30 cellular contexts compared by ENCODE assay signal in the genomic region with DNA sequence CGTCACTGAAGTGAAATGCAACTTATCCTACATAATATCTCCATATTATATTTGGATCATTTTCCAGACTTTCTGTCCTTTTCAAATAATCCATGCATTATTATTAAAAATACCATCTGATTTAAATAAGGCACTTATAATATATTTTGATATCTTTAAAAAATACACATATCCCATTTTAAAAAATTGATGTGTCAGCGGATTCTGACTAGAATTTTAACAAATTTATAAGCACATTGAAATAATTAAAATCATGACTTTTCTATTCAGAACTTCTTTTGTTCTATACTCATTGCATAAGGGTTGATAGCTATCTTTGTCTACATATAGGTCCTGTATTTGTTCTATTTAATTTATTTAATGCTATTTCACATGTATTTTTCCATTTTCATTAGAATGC.
"Had no signal": no experiment of that assay in that cellular context is flagged by ENCODE, and none has a peak within 500 bp of the region (broad histone marks: within the 10 kb centered on the region; RNA-seq: fewer than 3 reads in every experiment).

No MANE protein-coding gene starts in this region.

- H3K4me1 ChIP-seq: adrenal gland, body of pancreas, esophagus muscularis mucosa, foreskin keratinocyte, gastroesophageal sphincter had no signal

- H3K27me3 ChIP-seq: adrenal gland, body of pancreas, esophagus muscularis mucosa, foreskin keratinocyte, gastroesophageal sphincter had no signal

- H3K27ac ChIP-seq: adrenal gland, body of pancreas, esophagus muscularis mucosa, foreskin keratinocyte, gastroesophageal sphincter had no signal

- H3K4me3 ChIP-seq: adrenal gland, body of pancreas, esophagus muscularis mucosa, gastroesophageal sphincter had no signal

- H3K36me3 ChIP-seq: adrenal gland, esophagus muscularis mucosa, gastroesophageal sphincter had no signal

- H3K9me3 ChIP-seq: adrenal gland, body of pancreas, esophagus muscularis mucosa had no signal

- ATAC-seq: activated CD4-positive, alpha-beta T cell treated with anti-CD3 and anti-CD28 coated beads for 36 hours; activated CD8-positive, alpha-beta memory T cell treated with anti-CD3 and anti-CD28 coated beads, Interleukin-2, amount 10 ng/mL, durations not matched to agents 7 days and 5 days; activated CD8-positive, alpha-beta T cell treated with anti-CD3 and anti-CD28 coated beads, Interleukin-2, amount 10 ng/mL, durations not matched to agents 7 days and 5 days; activated naive CD8-positive, alpha-beta T cell treated with anti-CD3 and anti-CD28 coated beads, Interleukin-2, amount 50 U/mL, for 24 hours; body of pancreas; effector memory CD8-positive, alpha-beta T cell; foreskin keratinocyte; gastroesophageal sphincter; T-helper 17 cell had no signal

- DNase-seq: activated CD4-positive, alpha-beta memory T cell treated with anti-CD3 and anti-CD28 coated beads for 36 hours; activated CD4-positive, alpha-beta T cell treated with anti-CD3 and anti-CD28 coated beads for 36 hours; activated CD4-positive, alpha-beta T cell treated with anti-CD3 and anti-CD28 coated beads, Interleukin-2, amount 10 ng/mL, durations not matched to agents 24 days and 14 days; activated CD4-positive, CD25-positive, alpha-beta regulatory T cell; activated CD4-positive, CD25-positive, alpha-beta regulatory T cell treated with anti-CD3 and anti-CD28 coated beads, Interleukin-2, amount 50 U/mL, for 72 hours; activated CD8-positive, alpha-beta memory T cell treated with anti-CD3 and anti-CD28 coated beads, Interleukin-2, amount 10 ng/mL, durations not matched to agents 7 days and 5 days; activated CD8-positive, alpha-beta memory T cell treated with anti-CD3 and anti-CD28 coated beads, Interleukin-2, amount 50 U/mL, for 4 hours; activated CD8-positive, alpha-beta T cell treated with anti-CD3 and anti-CD28 coated beads, Interleukin-2, amount 10 ng/mL, durations not matched to agents 7 days and 5 days; activated effector memory CD4-positive, alpha-beta T cell treated with anti-CD3 and anti-CD28 coated beads, Interleukin-2, amount 50 U/mL, for 16 hours; activated naive CD4-positive, alpha-beta T cell treated with anti-CD3 and anti-CD28 coated beads for 36 hours; activated naive CD8-positive, alpha-beta T cell treated with anti-CD3 and anti-CD28 coated beads for 36 hours; activated naive CD8-positive, alpha-beta T cell treated with anti-CD3 and anti-CD28 coated beads, Interleukin-2, amount 50 U/mL, for 24 hours; activated T-cell treated with anti-CD3 and anti-CD28 coated beads, Interleukin-2, amount 50 U/mL, for 1 hour; activated T-cell treated with anti-CD3 and anti-CD28 coated beads, Interleukin-2, amount 50 U/mL, for 48 hours; adrenal gland; amygdala; aorta; body of pancreas; caudate nucleus; cortex of kidney; dermis blood vessel endothelial cell; effector CD4-positive, alpha-beta T cell; effector memory CD8-positive, alpha-beta T cell; erythroblast; foreskin keratinocyte; T-helper 1 cell; T-helper 17 cell; T1000 had no signal
